27 cellular contexts compared by ENCODE assay signal in genomic region chr1:53636621-53637171, GRCh38.
A peak's percentile ranks its signal among the peaks of the same experiment; 100 is the strongest.
DNase-seq lines count a peak whose midpoint lies in the region; ATAC-seq, FAIRE-seq and TF ChIP-seq lines count a peak whose summit lies in the region.
"Had no signal": no experiment of that assay in that cellular context is flagged by ENCODE, and none has a peak within 500 bp of the region (broad histone marks: within the 10 kb centered on the region; RNA-seq: fewer than 3 reads in every experiment).

No MANE protein-coding gene starts in this region.

- peaks cover 0 to 5% (median 4%) of the 10 kb centered on the region in 4 experiments; a peak in 5 of 7 replicates for H3K4me1 ChIP-seq in H1 (replicated peaks in 1 of 4; ENCODE audit: control insufficient read depth in 3 of 4, insufficient read depth in 4 of 4, low read length in 3 of 4)

- POLR2A ChIA-PET in H1 (lab: Charles Lee; ENCODE audit: partially characterized antibody), result interaction anchor here (1.6 kb wide), 1 partner anchor 99 kb away, joined by 3 read pairs; no protein-coding TSS in a partner anchor

- H3K36me3 ChIP-seq in H7 (replicated peaks; ENCODE audit: control insufficient read depth, insufficient read depth, low read length) (no peaks in the 10 kb centered on the region), H1 (ENCODE audit: control insufficient read depth in 2 of 4, insufficient read depth in 4 of 4, low read length in 3 of 4) (no peaks in the 10 kb centered on the region)

- no peak overlapping the region for H3K14ac ChIP-seq in H1 (ENCODE audit: insufficient read length)

- H2AFZ ChIP-seq in H1 (ENCODE audit: low read length), result no peak overlapping the region

- no peak overlapping the region for H3K4me3 ChIP-seq in H7 (ENCODE audit: insufficient read depth, low read depth, low read length)
- no peak overlapping the region for H3K4me3 ChIP-seq in H1 (ENCODE audit: extremely low read depth in 1 of 4, insufficient read depth in 2 of 4, low read depth in 3 of 4, low read length in 4 of 4)
- H3K4me3 ChIP-seq: skin epidermis had no signal

- no peaks in the 10 kb centered on the region; a peak in 1 of 4 replicates for H3K9me3 ChIP-seq in H1 (ENCODE audit: insufficient read depth in 2 of 2, low read depth in 1 of 2, low read length in 1 of 2)

- H4K20me1 ChIP-seq in H1 (replicated peaks in 1 of 2; ENCODE audit: control insufficient read depth in 1 of 2, insufficient read depth in 2 of 2, low read length in 2 of 2), result no peaks in the 10 kb centered on the region

- H2BK5ac ChIP-seq in H1 (ENCODE audit: low read depth, low read length), result peak overlapping the region; percentile 44; the same call in 1 of the 2 replicates

- no peak overlapping the region for H3K27ac ChIP-seq in H1 (ENCODE audit: low read depth, low read length)
- H3K27ac ChIP-seq: skin epidermis had no signal

- H4K8ac ChIP-seq in H1 (ENCODE audit: extremely low read depth, insufficient read depth, low read length), result no peak overlapping the region

- no peak for TF ChIP-seq POLR2A in H1 (IDR thresholded peaks at IDR 0.05; ENCODE audit: control extremely low read depth in 1 of 2, low read depth in 2 of 2, low read length in 2 of 2)

- CTCF ChIA-PET in H1 (lab: Charles Lee; ENCODE audit: partially characterized antibody), result interaction anchor here (0.7 to 2.7 kb wide), 15 partner anchors 16 to 358 kb away, joined by 3 to 15 read pairs (median 4); no protein-coding TSS in a partner anchor

- H3K79me2 ChIP-seq in H1 (ENCODE audit: control insufficient read depth in 1 of 2, insufficient read depth in 2 of 2, low read length in 2 of 2), result no peaks in the 10 kb centered on the region

- H2AK5ac ChIP-seq in H1 (ENCODE audit: low read depth, low read length), result no peak overlapping the region

- TF ChIP-seq RAD21 in H1 (IDR thresholded peaks at IDR 0.05 in 1 of 2, conservative IDR thresholded peaks at IDR 0.05 in 1 of 2; ENCODE audit: low read depth in 2 of 2, low read length in 2 of 2), result peak; percentile 26 to 33

- H3K18ac ChIP-seq in H1 (ENCODE audit: extremely low read depth, low read length), result no peak overlapping the region; the same call in 1 of the 2 replicates

- peak overlapping the region; percentile 71; the same call in 1 of the 2 replicates for H2BK12ac ChIP-seq in H1 (ENCODE audit: low read depth, low read length)

- no peak overlapping the region for H4K91ac ChIP-seq in H1 (replicated peaks; ENCODE audit: insufficient read length, low read length)

- no peak overlapping the region for H3K23ac ChIP-seq in H1 (ENCODE audit: insufficient read length)

- H2BK20ac ChIP-seq in H1 (ENCODE audit: low read length), result 0 out of 2 replicates have a peak overlapping the region, but pooled peaks have one; percentile 48

- no peak for TF ChIP-seq EP300 in H1 (IDR thresholded peaks at IDR 0.05; ENCODE audit: borderline replicate concordance in 1 of 2, low read depth in 2 of 2, low read length in 2 of 2)

- no peaks in the 10 kb centered on the region for H3K79me1 ChIP-seq in H1 (ENCODE audit: low read depth, low read length)

- TF ChIP-seq CTCF in H1 (IDR thresholded peaks at IDR 0.05; ENCODE audit: control extremely low read depth in 1 of 3, insufficient read depth in 1 of 3, low read depth in 1 of 3, low read length in 3 of 3), result peak in 2 of 3 experiments; percentile 11 to 14; a peak in 1 of 4 replicates

- H3K4me2 ChIP-seq in H1 (ENCODE audit: insufficient read depth in 1 of 2, low read depth in 2 of 2, low read length in 2 of 2), result no peak overlapping the region

- FAIRE-seq in H1 (lab: Jason Lieb, UNC), result no peak

- no peak overlapping the region for H2BK15ac ChIP-seq in H1 (ENCODE audit: low read length)

- H3K27me3 ChIP-seq in H7 (ENCODE audit: control insufficient read depth, insufficient read depth, low read length), result peaks cover 1% of the 10 kb centered on the region; the same call in 1 of the 2 replicates
- no peaks in the 10 kb centered on the region for H3K27me3 ChIP-seq in H1 (replicated peaks in 1 of 4; ENCODE audit: control insufficient read depth in 3 of 4, extremely low read depth in 1 of 4, insufficient read depth in 3 of 4, low read length in 3 of 4)

- no peak overlapping the region for H3K4ac ChIP-seq in H1 (replicated peaks; ENCODE audit: insufficient read length, low read depth, low read length)

- intact Hi-C loops in sciatic nerve (cut with DNase I), result no loop called here

- 87% methylated on average over 11 of the region's 11 CpGs; no CpG with 5 or more reads in 1 of the 2 experiments for WGBS in H1 (ENCODE audit: extremely low coverage in 1 of 2, insufficient coverage in 1 of 2, insufficient read length in 1 of 2, insufficient replicate concordance in 2 of 2, low coverage in 1 of 2, low lambda C conversion rate in 2 of 2, missing lambda C conversion rate in 1 of 2), 2 experiments

- DNase-seq in NCI-H146 (lab: John Stamatoyannopoulos, UW) (peak; percentile 11), NCI-H146 treated with DMSO at 0.1 percent for 48 hours (lab: John Stamatoyannopoulos, UW; ENCODE audit: unreplicated experiment) (no peak), H7 (peak; percentile 53), H1 (ENCODE audit: low read depth in 1 of 2, low spot score in 2 of 2) (peak in 1 of 2 experiments; percentile 49), sciatic nerve (ENCODE audit: low spot score) (peak; percentile 42), NCI-H510A treated with DMSO at 0.1 percent for 48 hours (lab: John Stamatoyannopoulos, UW) (no peak)
- DNase-seq: 8988T; activated naive CD8-positive, alpha-beta T cell treated with anti-CD3 and anti-CD28 coated beads for 36 hours; AML-193; CD8-positive, alpha-beta T cell; effector CD4-positive, alpha-beta T cell; erythroblast; foreskin melanocyte; GDM1; immature natural killer cell; Karpas-422; left ventricle myocardium superior; NCI-H1092; NCI-H2081 treated with DMSO at 0.1 percent for 48 hours; nephron progenitor cell; SHP77; stimulated activated CD4-positive, alpha-beta T cell treated with anti-CD3 and anti-CD28 coated beads, Interleukin-2, amount 100 ng/mL, for 24 hours; T1000 had no signal

- ATAC-seq in sciatic nerve (no peak), GM21737 (IDR thresholded peaks at IDR 0.05; ENCODE audit: unreplicated experiment) (no peak), HG02870 (IDR thresholded peaks at IDR 0.05; ENCODE audit: unreplicated experiment) (no peak)
- ATAC-seq: CD8-positive, alpha-beta T cell; left ventricle myocardium superior; stimulated activated effector memory CD8-positive, alpha-beta T cell treated with anti-CD3 and anti-CD28 coated beads, Interleukin-12 subunit alpha, Interleukin-12 subunit beta, amount 100 ng/mL, for 72 hours had no signal

- no peak overlapping the region for H3K56ac ChIP-seq in H1 (replicated peaks; ENCODE audit: insufficient read length, low read depth, low read length)

- peaks cover 15% of the 10 kb centered on the region; the same call in 1 of the 2 replicates for H3K23me2 ChIP-seq in H1 (ENCODE audit: low read depth, low read length)

- H2BK120ac ChIP-seq in H1 (replicated peaks; ENCODE audit: low read depth, low read length), result no peak overlapping the region

- H4K5ac ChIP-seq in H1 (ENCODE audit: insufficient read length, low read depth, low read length), result no peak overlapping the region

- no peak overlapping the region for H3K9ac ChIP-seq in H1 (replicated peaks in 1 of 4; ENCODE audit: extremely low read depth in 1 of 4, low read depth in 3 of 4, low read length in 3 of 4)

TF ChIP-seq in H1, 55 proteins besides CTCF, POLR2A, EP300 and RAD21:
- TF ChIP-seq SP2 (IDR thresholded peaks at IDR 0.05; ENCODE audit: low read length), result no peak
- TF ChIP-seq JUN (IDR thresholded peaks at IDR 0.05; ENCODE audit: low read depth, low read length), result no peak
- no peak for TF ChIP-seq GABPA (IDR thresholded peaks at IDR 0.05; ENCODE audit: borderline replicate concordance, insufficient read depth, low read length)
- no peak for TF ChIP-seq BCL11A (IDR thresholded peaks at IDR 0.05; ENCODE audit: low read depth in 2 of 2, low read length in 2 of 2)
- no peak for TF ChIP-seq SAP30 (IDR thresholded peaks at IDR 0.05; ENCODE audit: insufficient read depth, insufficient replicate concordance, low read length)
- no peak for TF ChIP-seq RXRA (IDR thresholded peaks at IDR 0.05; ENCODE audit: insufficient read depth, low read depth, low read length)
- TF ChIP-seq TAF1 (IDR thresholded peaks at IDR 0.05; ENCODE audit: low read depth, low read length), result no peak
TF ChIP-seq in H1: peak in this region for 0.

Comparison
In these comparisons a context has a peak if more than half of its experiments do, and no peak if none do; other contexts are left out.
1. DNase-seq: peak in NCI-H146 (single experiment), H7 (single experiment) and sciatic nerve (single experiment); none in NCI-H146 treated with DMSO at 0.1 percent for 48 hours (single experiment) and NCI-H510A treated with DMSO at 0.1 percent for 48 hours (single experiment).